In the genomic region with DNA sequence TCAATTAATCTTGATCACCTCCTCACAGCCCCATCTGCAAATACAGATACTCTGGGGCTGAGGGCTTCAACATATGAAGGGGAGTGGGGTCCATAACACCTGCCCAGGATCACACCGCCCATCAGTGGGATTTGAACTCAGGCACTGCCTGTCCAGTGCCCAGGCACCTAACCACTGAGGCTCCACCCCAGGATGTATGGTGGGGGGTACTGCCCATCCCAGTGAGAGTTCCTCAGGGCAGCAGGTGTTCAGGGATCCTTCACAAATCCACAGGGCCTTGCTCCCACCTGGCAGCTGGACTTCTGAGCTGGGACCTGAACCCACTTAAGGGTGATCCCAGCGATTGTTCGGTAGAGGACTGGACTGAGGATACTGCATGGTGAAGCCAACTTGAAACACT, we compare ENCODE assay signal across 8 cellular contexts. TPM values are rescaled to one million over a fixed set of nuclear protein-coding genes. Genes with fewer than 3 reads are reported as not detected.
DNase-seq lines count a peak whose midpoint lies in the region; TF ChIP-seq lines count a peak whose summit lies in the region.

No MANE protein-coding gene starts in this region.

- TF ChIP-seq EP300 in esophagus muscularis mucosa (IDR thresholded peaks at IDR 0.05), result no peak

- peak overlapping the region; percentile 64 to 77 (median 73) for H3K4me3 ChIP-seq in esophagus muscularis mucosa

- H3K4me1 Mint-ChIP-seq in progenitor cell of endocrine pancreas (ENCODE audit: low read depth), result peaks cover 8% of the 10 kb centered on the region

- peak; percentile 29 for DNase-seq in Daoy (ENCODE audit: low read depth)
- no peak for DNase-seq in RWPE1 (ENCODE audit: low spot score)
- no peak for DNase-seq in esophagus muscularis mucosa (ENCODE audit: extremely low spot score)
- no peak for DNase-seq in progenitor cell of endocrine pancreas (ENCODE audit: low spot score, unreplicated experiment)
- DNase-seq in mucosa of gallbladder (ENCODE audit: low spot score), result no peak
- DNase-seq in stimulated activated CD8-positive, alpha-beta memory T cell treated with anti-CD3 and anti-CD28 coated beads, Interleukin-4, amount 100 ng/mL, for 48 hours, result no peak
- no peak for DNase-seq in effector CD4-positive, alpha-beta T cell
- no peak for DNase-seq in putamen (ENCODE audit: low spot score)

- H3K27ac Mint-ChIP-seq in progenitor cell of endocrine pancreas, result peak overlapping the region; percentile 90

- POLR2A ChIA-PET in RWPE1 (lab: Yijun Ruan, JAX; ENCODE audit: low non-redundant PET), result interaction anchor here (0.9 kb wide), 1 partner anchor 68 kb away, joined by 3 read pairs; no protein-coding TSS in a partner anchor

- H3K9me3 Mint-ChIP-seq in progenitor cell of endocrine pancreas (ENCODE audit: low read depth), result no peaks in the 10 kb centered on the region

- intact Hi-C loops in esophagus muscularis mucosa (cut with DNase I), result loop anchor here (2.0 to 5.0 kb wide), 2 partner anchors 33 to 113 kb away; a partner anchor contains a TSS

- no peaks in the 10 kb centered on the region for H3K27me3 ChIP-seq in esophagus muscularis mucosa

- no peaks in the 10 kb centered on the region for H3K9me3 ChIP-seq in esophagus muscularis mucosa

- TF ChIP-seq CTCF in RWPE1 (conservative IDR thresholded peaks at IDR 0.05; ENCODE audit: low read depth), result no peak
- no peak for TF ChIP-seq CTCF in esophagus muscularis mucosa (IDR thresholded peaks at IDR 0.05)
- no peak for TF ChIP-seq CTCF in progenitor cell of endocrine pancreas (IDR thresholded peaks at IDR 0.05; ENCODE audit: unreplicated experiment)

- CTCF ChIA-PET in RWPE1 (lab: Yijun Ruan, JAX), result no interaction called here

- H3K36me3 ChIP-seq in esophagus muscularis mucosa, result peaks cover 0 to 23% (median 21%) of the 10 kb centered on the region in 4 donors

- H3K27me3 Mint-ChIP-seq in progenitor cell of endocrine pancreas, result peaks cover 4% of the 10 kb centered on the region

- H3K4me1 ChIP-seq in esophagus muscularis mucosa, result peaks cover 36 to 58% (median 46%) of the 10 kb centered on the region in 4 donors

- 74% methylated on average over 3 of the region's 3 CpGs for WGBS in esophagus muscularis mucosa

- TF ChIP-seq POLR2A in esophagus muscularis mucosa (IDR thresholded peaks at IDR 0.05; ENCODE audit: low read depth), result no peak

- H3K27ac ChIP-seq in RWPE1, result peak overlapping the region; percentile 88
- peak overlapping the region; percentile 84 to 90 (median 89) for H3K27ac ChIP-seq in esophagus muscularis mucosa (replicated peaks in 1 of 4)

- H3K4me3 Mint-ChIP-seq in progenitor cell of endocrine pancreas (ENCODE audit: low read depth), result peak overlapping the region; percentile 79

- H3K36me3 Mint-ChIP-seq in progenitor cell of endocrine pancreas (ENCODE audit: insufficient read depth), result no peaks in the 10 kb centered on the region

RNA-seq across cellular contexts. Expression of a gene that starts 33.2 kb away (rescaled TPM):
- total RNA-seq in Daoy (2014; rRNA removed; shearing (Covaris generic)), result 2.4 and 2.7 TPM in 2 replicates
- total RNA-seq in esophagus muscularis mucosa (10 to 100 TPM; 29.5 to 43.2 (median 33.5) TPM), progenitor cell of endocrine pancreas (23.7 and 27.1 TPM in 2 replicates), mucosa of gallbladder (21.3 TPM)
